ENCODE assay signal across 24 cellular contexts in the genomic region with DNA sequence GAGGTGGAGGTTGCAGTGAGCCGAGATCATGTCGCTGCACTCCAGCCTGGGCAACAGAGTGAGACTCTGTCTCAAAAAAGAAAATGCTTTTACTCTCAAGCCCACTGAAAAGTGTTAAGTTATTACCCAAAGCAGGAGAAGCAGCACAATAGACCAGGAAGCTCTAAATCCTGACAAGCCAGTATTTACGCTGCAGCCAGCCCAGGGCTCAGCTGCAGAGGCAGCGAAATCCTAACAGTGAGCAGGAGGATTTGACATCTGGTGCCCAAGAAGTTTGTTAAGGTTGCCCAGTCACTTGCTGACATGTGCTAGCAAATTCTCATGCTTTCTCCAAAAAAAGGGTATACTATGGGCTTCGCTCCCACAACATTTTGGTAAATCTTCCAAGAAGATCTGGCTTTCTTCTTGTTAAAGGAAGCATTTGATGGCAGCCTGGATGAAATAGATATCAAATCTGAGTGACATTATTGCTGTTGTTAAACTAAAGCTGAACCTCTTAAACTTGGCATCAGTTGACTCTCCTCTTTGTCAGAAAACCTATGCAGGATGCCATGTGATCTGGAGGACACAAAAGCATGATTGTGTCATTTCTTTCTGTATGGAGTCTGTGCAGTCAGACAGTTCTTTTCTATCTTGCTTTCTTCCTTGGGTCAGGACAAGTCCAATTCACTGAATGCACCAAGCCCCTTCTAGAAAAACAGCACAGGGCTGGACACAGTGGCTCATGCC.
"Had no signal": no experiment of that assay in that cellular context is flagged by ENCODE, and none has a peak within 500 bp of the region (broad histone marks: within the 10 kb centered on the region; RNA-seq: fewer than 3 reads in every experiment).

No MANE protein-coding gene starts in this region.

- H3K36me3 ChIP-seq: adrenal gland, breast epithelium, WERI-Rb-1 had no signal

- ATAC-seq: activated CD8-positive, alpha-beta T cell treated with anti-CD3 and anti-CD28 coated beads, Interleukin-2, amount 10 ng/mL, durations not matched to agents 7 days and 5 days; T-cell had no signal

- H3K4me1 Mint-ChIP-seq: activated naive CD8-positive, alpha-beta T cell treated with anti-CD3 and anti-CD28 coated beads, Interleukin-2, amount 10 ng/mL, durations not matched to agents 7 days and 5 days; T-cell had no signal

- H3K36me3 Mint-ChIP-seq: activated naive CD8-positive, alpha-beta T cell treated with anti-CD3 and anti-CD28 coated beads, Interleukin-2, amount 10 ng/mL, durations not matched to agents 7 days and 5 days; T-cell had no signal

- H3K27me3 Mint-ChIP-seq: activated naive CD8-positive, alpha-beta T cell treated with anti-CD3 and anti-CD28 coated beads, Interleukin-2, amount 10 ng/mL, durations not matched to agents 7 days and 5 days; T-cell had no signal

- DNase-seq: activated CD4-positive, alpha-beta T cell treated with anti-CD3 and anti-CD28 coated beads for 4 hours; activated CD8-positive, alpha-beta memory T cell treated with anti-CD3 and anti-CD28 coated beads, Interleukin-2, amount 50 U/mL, for 48 hours; activated CD8-positive, alpha-beta T cell treated with anti-CD3 and anti-CD28 coated beads, Interleukin-2, amount 10 ng/mL, durations not matched to agents 7 days and 5 days; activated naive CD4-positive, alpha-beta T cell treated with anti-CD3 and anti-CD28 coated beads, Interleukin-2, amount 50 U/mL, for 16 hours; activated naive CD8-positive, alpha-beta T cell treated with anti-CD3 and anti-CD28 coated beads, Interleukin-2, amount 10 ng/mL, durations not matched to agents 7 days and 5 days; activated T-cell treated with anti-CD3 and anti-CD28 coated beads, Interleukin-2, amount 50 U/mL, for 1 hour; adrenal gland; Karpas-422; MM.1S; NCI-H1105 treated with DMSO at 0.1 percent for 48 hours; NCI-H1436 treated with DMSO at 0.1 percent for 48 hours; NCI-H1930; NCI-H2171; NCI-H2227 treated with DMSO at 0.1 percent for 48 hours; NCI-H446 treated with DMSO at 0.1 percent for 48 hours; NCI-H524 treated with DMSO at 0.1 percent for 48 hours; NCI-H748 treated with DMSO at 0.1 percent for 48 hours; SIG-M5; T-cell; T-helper 2 cell; T1000; WERI-Rb-1 had no signal

- H3K4me3 ChIP-seq: adrenal gland, breast epithelium, SK-N-MC had no signal

- H3K27ac ChIP-seq: adrenal gland, breast epithelium, SK-N-MC, WERI-Rb-1 had no signal

- H3K4me1 ChIP-seq: adrenal gland, breast epithelium had no signal

- H3K9me3 ChIP-seq: adrenal gland, breast epithelium had no signal

- H3K27ac Mint-ChIP-seq: activated CD8-positive, alpha-beta T cell treated with anti-CD3 and anti-CD28 coated beads, Interleukin-2, amount 10 ng/mL, durations not matched to agents 7 days and 5 days; activated naive CD8-positive, alpha-beta T cell treated with anti-CD3 and anti-CD28 coated beads, Interleukin-2, amount 10 ng/mL, durations not matched to agents 7 days and 5 days; T-cell had no signal

- H3K27me3 ChIP-seq: adrenal gland, breast epithelium had no signal

- H3K4me3 Mint-ChIP-seq: activated CD8-positive, alpha-beta T cell treated with anti-CD3 and anti-CD28 coated beads, Interleukin-2, amount 10 ng/mL, durations not matched to agents 7 days and 5 days; activated naive CD8-positive, alpha-beta T cell treated with anti-CD3 and anti-CD28 coated beads, Interleukin-2, amount 10 ng/mL, durations not matched to agents 7 days and 5 days; T-cell had no signal
